In genomic region chr6:110874880-110875547, GRCh38 we compare ENCODE assay signal across 8 cellular contexts. TPM values are rescaled to one million over a fixed set of nuclear protein-coding genes. Genes with fewer than 3 reads are reported as not detected.
DNase-seq lines count a peak whose midpoint lies in the region; ATAC-seq and TF ChIP-seq lines count a peak whose summit lies in the region.

No MANE protein-coding gene starts in this region.

- DNase-seq in AG20443 (ENCODE audit: low spot score): peak; percentile 34
- DNase-seq in HT1080 (ENCODE audit: low read depth): peak; percentile 34
- DNase-seq in activated CD4-positive, alpha-beta T cell treated with anti-CD3 and anti-CD28 coated beads, Interleukin-2, amount 50 U/mL, for 24 hours (ENCODE audit: low read depth in 1 of 2, low spot score in 1 of 2): peak; percentile 34 to 39
- DNase-seq in effector CD4-positive, alpha-beta T cell: peak; percentile 33
- DNase-seq in mucosa of descending colon: peak; percentile 74 to 77 (median 75)

- H3K36me3 ChIP-seq in mucosa of descending colon (ENCODE audit: low read depth): no peaks in the 10 kb centered on the region
- no peaks in the 10 kb centered on the region for H3K36me3 ChIP-seq in stomach smooth muscle (ENCODE audit: control insufficient read depth in 2 of 2, insufficient read depth in 2 of 2, low read length in 2 of 2)

- H3K4me1 ChIP-seq in mucosa of descending colon (ENCODE audit: low read depth) (peaks cover 34% of the 10 kb centered on the region), stomach smooth muscle (ENCODE audit: control insufficient read depth, insufficient read depth, low read length) (peaks cover 8% of the 10 kb centered on the region)

- no peaks in the 10 kb centered on the region for H3K9me3 ChIP-seq in mucosa of descending colon
- no peaks in the 10 kb centered on the region for H3K9me3 ChIP-seq in stomach smooth muscle (ENCODE audit: control insufficient read depth in 2 of 2, low read length in 2 of 2)

- peak overlapping the region; percentile 92 for H3K27ac ChIP-seq in stomach smooth muscle (ENCODE audit: low read length)

- intact Hi-C loops in mucosa of descending colon (cut with DNase I, micrococcal nuclease): loop anchor here (5.0 to 10.0 kb wide), 2 partner anchors 58 to 60 kb away; partner anchors contain the start of gene CDK19 (in 2 of the 2)

- ATAC-seq in GM19035 (IDR thresholded peaks at IDR 0.05; ENCODE audit: unreplicated experiment) (peak; percentile 9), mucosa of descending colon (peak; percentile 60), GM18505 (IDR thresholded peaks at IDR 0.05; ENCODE audit: unreplicated experiment) (no peak)

- TF ChIP-seq POLR2A in GM18505 (IDR thresholded peaks at IDR 0.05; ENCODE audit: borderline replicate concordance, extremely low read depth, insufficient read depth, insufficient read length): no peak

- peak overlapping the region; percentile 88 for H3K4me3 ChIP-seq in mucosa of descending colon
- H3K4me3 ChIP-seq in stomach smooth muscle (ENCODE audit: low read length in 2 of 2): peak overlapping the region; percentile 89 to 90

- no peak for TF ChIP-seq CTCF in mucosa of descending colon (IDR thresholded peaks at IDR 0.05)

- H3K9ac ChIP-seq in stomach smooth muscle (ENCODE audit: low read length in 2 of 2): peak overlapping the region; percentile 86 to 94

- no peaks in the 10 kb centered on the region for H3K27me3 ChIP-seq in stomach smooth muscle (ENCODE audit: control insufficient read depth in 1 of 2, insufficient read depth in 2 of 2, low read length in 2 of 2)

RNA-seq across cellular contexts. Expression of gene AMD1, which starts 0.4 kb away (rescaled TPM):
- total RNA-seq in HT1080 (2014; rRNA removed; shearing (Covaris generic)): 101 and 112 TPM in 2 replicates
- 115 and 129 TPM in 2 replicates for polyA plus RNA-seq in HT1080 (2015; cell fraction: cytosol; rRNA removed)
- polyA plus RNA-seq in HT1080 (2015; cell fraction: nucleus; rRNA removed): 54.5 and 85.0 TPM in 2 replicates
- total RNA-seq in mucosa of descending colon: 10 to 100 TPM; 44.9 to 75.9 (median 72.8) TPM

RNA-seq across cellular contexts. Expression of gene CDK19, which starts 59.7 kb away (rescaled TPM):
- 3.0 and 3.4 TPM in 2 replicates for total RNA-seq in HT1080 (2014; rRNA removed; shearing (Covaris generic))
- 7.6 and 10.6 TPM in 2 replicates for polyA plus RNA-seq in HT1080 (2015; cell fraction: cytosol; rRNA removed)
- 7.8 and 8.2 TPM in 2 replicates for polyA plus RNA-seq in HT1080 (2015; cell fraction: nucleus; rRNA removed)
- total RNA-seq in mucosa of descending colon: 10 to 100 TPM; 24.3 to 34.3 (median 27.7) TPM
